Comparison of ENCODE assay signal across 17 cellular contexts in the genomic region with DNA sequence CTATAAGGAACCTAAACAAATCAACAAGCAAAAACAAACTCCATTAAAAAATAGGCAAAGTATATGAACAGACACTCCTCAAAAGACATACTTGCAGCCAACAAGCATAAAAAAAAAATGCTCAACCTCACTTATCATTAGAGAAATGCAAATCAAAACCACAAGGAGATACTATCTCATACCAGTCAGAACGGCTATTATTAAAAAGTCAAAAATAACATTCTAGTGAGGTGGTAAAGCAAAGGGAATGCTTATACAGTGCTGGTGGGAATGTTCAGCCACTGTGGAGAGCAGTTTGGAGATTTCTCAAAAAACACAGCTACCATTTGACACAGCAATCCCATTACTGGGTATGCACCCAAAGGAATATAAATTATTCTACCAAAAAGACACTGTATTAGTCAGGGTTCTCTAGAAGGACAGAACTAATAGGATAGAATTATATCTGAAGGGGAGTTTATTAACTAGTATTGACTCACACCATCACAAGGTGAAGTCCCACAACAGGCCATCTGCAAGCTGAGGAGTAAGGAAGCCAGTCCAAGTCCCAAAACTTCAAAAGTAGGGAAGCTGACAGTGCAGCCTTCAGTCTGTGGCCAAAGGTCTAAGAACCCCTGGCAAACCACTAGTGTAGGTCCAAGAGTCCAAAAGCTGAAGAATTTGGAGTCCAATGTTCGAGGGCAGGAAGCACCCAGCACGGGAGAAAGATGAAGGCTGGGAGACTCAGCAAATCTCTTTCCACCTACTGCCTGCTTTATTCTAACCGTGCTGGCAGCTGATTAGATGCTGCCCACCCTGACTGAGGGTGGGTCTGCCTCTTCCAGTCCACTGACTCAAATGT.
DNase-seq lines count a peak whose midpoint lies in the region; ATAC-seq and TF ChIP-seq lines count a peak whose summit lies in the region.
"Had no signal": no experiment of that assay in that cellular context is flagged by ENCODE, and none has a peak within 500 bp of the region (broad histone marks: within the 10 kb centered on the region; RNA-seq: fewer than 3 reads in every experiment).

No MANE protein-coding gene starts in this region.

- H3K4me1 ChIP-seq in heart right ventricle: no peaks in the 10 kb centered on the region
- H3K4me1 ChIP-seq: left ventricle myocardium inferior had no signal

- H3K9me3 Mint-ChIP-seq in stimulated activated naive B cell treated with anti-CD40 and anti-IgM and Interleukin-4, amounts not matched to agents 10 μg/mL and 1 μg/mL and 100 μg/mL, for 72 hours: peaks cover 0 to 2% of the 10 kb centered on the region in 2 donors
- H3K9me3 Mint-ChIP-seq: central memory CD8-positive, alpha-beta T cell had no signal

- H3K4me1 Mint-ChIP-seq in stimulated activated naive B cell treated with anti-CD40 and anti-IgM and Interleukin-4, amounts not matched to agents 10 μg/mL and 1 μg/mL and 100 μg/mL, for 72 hours: no peaks in the 10 kb centered on the region

- no peak overlapping the region for H3K27ac ChIP-seq in heart right ventricle
- H3K27ac ChIP-seq: left ventricle myocardium inferior had no signal

- whole genome bisulfite sequencing in heart right ventricle, 2 donors: 70 to 72% methylated on average over 4 of the region's 4 CpGs

- in situ Hi-C loops in astrocyte of the cerebellum (cut with HindIII; ENCODE audit: low sequenced_read_pairs): no loop called here

- H3K27me3 ChIP-seq in heart right ventricle: no peaks in the 10 kb centered on the region

- peak; percentile 47 for DNase-seq in astrocyte of the cerebellum (ENCODE audit: low read depth)
- DNase-seq in stimulated activated naive B cell treated with anti-CD40 and anti-IgM and Interleukin-4, amounts not matched to agents 10 μg/mL and 1 μg/mL and 100 μg/mL, for 72 hours: no peak
- DNase-seq in mucosa of gallbladder (ENCODE audit: low spot score): no peak
- DNase-seq in heart right ventricle: no peak
- DNase-seq: activated CD4-positive, alpha-beta T cell treated with anti-CD3 and anti-CD28 coated beads, Interleukin-2, amount 50 U/mL, for 48 hours; activated effector memory CD4-positive, alpha-beta T cell treated with anti-CD3 and anti-CD28 coated beads, Interleukin-2, amount 50 U/mL, for 16 hours; COR-L47; H7; head of caudate nucleus; left ventricle myocardium inferior; NCI-H1436; NCI-H524; RPMI8226 had no signal

- no peaks in the 10 kb centered on the region for H3K9me3 ChIP-seq in heart right ventricle
- H3K9me3 ChIP-seq: left ventricle myocardium inferior had no signal

- no peak overlapping the region for H3K4me3 ChIP-seq in astrocyte of the cerebellum (ENCODE audit: low read depth, low read length)
- H3K4me3 ChIP-seq in heart right ventricle: no peak overlapping the region
- H3K4me3 ChIP-seq: left ventricle myocardium inferior had no signal

- no peak for TF ChIP-seq CTCF in astrocyte of the cerebellum (IDR thresholded peaks at IDR 0.05; ENCODE audit: low read depth, low read length, missing control alignments)
- TF ChIP-seq CTCF in heart right ventricle (IDR thresholded peaks at IDR 0.05): no peak

- intact Hi-C loops in heart right ventricle (cut with DNase I): no loop called here

- H3K36me3 ChIP-seq in heart right ventricle: no peaks in the 10 kb centered on the region
- H3K36me3 ChIP-seq: left ventricle myocardium inferior had no signal

- peaks cover 0 to 3% of the 10 kb centered on the region in 2 donors for H3K27me3 Mint-ChIP-seq in stimulated activated naive B cell treated with anti-CD40 and anti-IgM and Interleukin-4, amounts not matched to agents 10 μg/mL and 1 μg/mL and 100 μg/mL, for 72 hours
- H3K27me3 Mint-ChIP-seq: central memory CD8-positive, alpha-beta T cell had no signal

- no peaks in the 10 kb centered on the region for H3K36me3 Mint-ChIP-seq in stimulated activated naive B cell treated with anti-CD40 and anti-IgM and Interleukin-4, amounts not matched to agents 10 μg/mL and 1 μg/mL and 100 μg/mL, for 72 hours

- ATAC-seq in GM18870 (IDR thresholded peaks at IDR 0.05; ENCODE audit: unreplicated experiment): peak; percentile 81
- peak; percentile 69 for ATAC-seq in HG03064 (IDR thresholded peaks at IDR 0.05; ENCODE audit: low read depth, unreplicated experiment)
- peak; percentile 38 to 47 for ATAC-seq in stimulated activated naive B cell treated with anti-CD40 and anti-IgM and Interleukin-4, amounts not matched to agents 10 μg/mL and 1 μg/mL and 100 μg/mL, for 72 hours (replicated peaks)
- ATAC-seq in heart right ventricle: no peak
- ATAC-seq in HG03139 (IDR thresholded peaks at IDR 0.05; ENCODE audit: unreplicated experiment): no peak

- H3K27ac Mint-ChIP-seq in stimulated activated naive B cell treated with anti-CD40 and anti-IgM and Interleukin-4, amounts not matched to agents 10 μg/mL and 1 μg/mL and 100 μg/mL, for 72 hours: no peak overlapping the region

- no peak overlapping the region for H3K4me3 Mint-ChIP-seq in stimulated activated naive B cell treated with anti-CD40 and anti-IgM and Interleukin-4, amounts not matched to agents 10 μg/mL and 1 μg/mL and 100 μg/mL, for 72 hours
- H3K4me3 Mint-ChIP-seq: central memory CD8-positive, alpha-beta T cell had no signal

Comparison
In these comparisons a context has a peak if more than half of its experiments do, and no peak if none do; other contexts are left out.
1. ATAC-seq: peak in GM18870 (single experiment), HG03064 (single experiment) and stimulated activated naive B cell treated with anti-CD40 and anti-IgM and Interleukin-4, amounts not matched to agents 10 μg/mL and 1 μg/mL and 100 μg/mL, for 72 hours (2 of 2); none in heart right ventricle (0 of 8) and HG03139 (single experiment).